Comparison of ENCODE assay signal across 8 cellular contexts in genomic region chr4:122914292-122914904, GRCh38. TPM values are rescaled to one million over a fixed set of nuclear protein-coding genes. Genes with fewer than 3 reads are reported as not detected.
DNase-seq lines count a peak whose midpoint lies in the region; ATAC-seq and TF ChIP-seq lines count a peak whose summit lies in the region.

No MANE protein-coding gene starts in this region.

- no peaks in the 10 kb centered on the region for H3K27me3 ChIP-seq in BJ (ENCODE audit: control insufficient read depth, insufficient read depth, low read length)

- POLR2A ChIA-PET in BJ (lab: Charles Lee): interaction anchor here (0.5 to 1.0 kb wide), 3 partner anchors 12 to 70 kb away, joined by 3 to 5 read pairs (median 4); no protein-coding TSS in a partner anchor

- TF ChIP-seq CTCF in BJ (IDR thresholded peaks at IDR 0.05; ENCODE audit: insufficient read depth, low read depth, low read length): peak; percentile 47

- H3K4me3 ChIP-seq in BJ (ENCODE audit: low read depth, low read length): no peak overlapping the region

- ATAC-seq in GM18907 (IDR thresholded peaks at IDR 0.05; ENCODE audit: unreplicated experiment) (peak; percentile 91), HG03108 (IDR thresholded peaks at IDR 0.05; ENCODE audit: unreplicated experiment) (peak; percentile 93)

- in situ Hi-C loops in SK-MEL-5 (cut with HindIII; ENCODE audit: low pct_unique_long_range_greater_than_20kb, low sequenced_read_pairs): loop anchor here (25.0 kb wide), 1 partner anchor 152 kb away; no protein-coding TSS in a partner anchor

- no peak for DNase-seq in BJ (ENCODE audit: low read depth)
- DNase-seq in SK-MEL-5 (ENCODE audit: low read depth, low spot score): peak; percentile 72
- DNase-seq in glomerular visceral epithelial cell (ENCODE audit: extremely low spot score): peak; percentile 42
- no peak for DNase-seq in NCI-H146 treated with DMSO at 0.1 percent for 48 hours (lab: John Stamatoyannopoulos, UW; ENCODE audit: unreplicated experiment)
- DNase-seq in NCI-H345 (lab: John Stamatoyannopoulos, UW): no peak
- no peak for DNase-seq in hippocampal formation (lab: John Stamatoyannopoulos, UW)

- no peaks in the 10 kb centered on the region for H3K36me3 ChIP-seq in BJ (ENCODE audit: control insufficient read depth, insufficient read depth, low read length)

- CTCF ChIA-PET in BJ (lab: Yijun Ruan, JAX): interaction anchor here (0.5 to 4.5 kb wide), 33 partner anchors 10 to 321 kb away, joined by 3 to 54 read pairs (median 4); partner anchors contain the start of gene BBS12

RNA-seq across cellular contexts. Expression of gene NUDT6, which starts 8.0 kb away (rescaled TPM):
- polyA plus RNA-seq in BJ (2011; rRNA removed): 2.4 and 4.3 TPM in 2 replicates
- polyA minus RNA-seq in BJ (2011; rRNA and poly(A)+ RNA removed): 0.76 and 0.82 TPM in 2 replicates
- 11.8 and 14.6 TPM in 2 replicates for total RNA-seq in SK-MEL-5 (2014; rRNA removed; shearing (Covaris generic))
- 5.6 and 8.7 TPM in 2 replicates for polyA plus RNA-seq in SK-MEL-5 (2015; cell fraction: cytosol; rRNA removed)
- polyA plus RNA-seq in SK-MEL-5 (2015; cell fraction: nucleus; rRNA removed): 31.4 and 36.0 TPM in 2 replicates

Comparison
In these comparisons a context has a peak if more than half of its experiments do, and no peak if none do; other contexts are left out.
1. DNase-seq: peak in SK-MEL-5 (single experiment) and glomerular visceral epithelial cell (single experiment); none in BJ (single experiment), NCI-H146 treated with DMSO at 0.1 percent for 48 hours (single experiment), NCI-H345 (single experiment) and hippocampal formation (0 of 2).